In genomic region chr1:102899935-102900334, GRCh38 we compare ENCODE assay signal across 33 cellular contexts.
"Had no signal": no experiment of that assay in that cellular context is flagged by ENCODE, and none has a peak within 500 bp of the region (broad histone marks: within the 10 kb centered on the region; RNA-seq: fewer than 3 reads in every experiment).

No MANE protein-coding gene starts in this region.

- H3K79me2 ChIP-seq: parathyroid adenoma had no signal

- DNase-seq: naive thymus-derived CD8-positive, alpha-beta T cell; nephron progenitor cell; nucleus accumbens; ovary; posterior cingulate gyrus; psoas muscle; right cardiac atrium; spleen; stimulated activated CD4-positive, alpha-beta T cell treated with anti-CD3 and anti-CD28 coated beads, Interleukin-12 subunit alpha, Interleukin-12 subunit beta, amount 100 ng/mL, for 4 hours; stimulated activated CD4-positive, alpha-beta T cell treated with anti-CD3 and anti-CD28 coated beads, Interleukin-1b, Interleukin-23, amount 100 ng/mL, for 48 hours; stimulated activated CD4-positive, alpha-beta T cell treated with anti-CD3 and anti-CD28 coated beads, Interleukin-4, amount 100 ng/mL, for 1 hour; stimulated activated CD4-positive, alpha-beta T cell treated with anti-CD3 and anti-CD28 coated beads, Interleukin-4, amount 100 ng/mL, for 4 hours; stimulated activated CD8-positive, alpha-beta memory T cell treated with anti-CD3 and anti-CD28 coated beads, Interleukin-4, amount 100 ng/mL, for 48 hours; stimulated activated naive CD4-positive, alpha-beta T cell; stimulated activated naive CD8-positive, alpha-beta T cell treated with anti-CD3 and anti-CD28 coated beads, Interleukin-15, amount 100 ng/mL, for 72 hours; stimulated activated naive CD8-positive, alpha-beta T cell treated with anti-CD3 and anti-CD28 coated beads, Interleukin-15, Interleukin-2, amounts not matched to agents 100 U/mL and 50 U/mL, for 24 hours; substantia nigra; testis; tibial artery; transverse colon; upper lobe of right lung; uterus had no signal

- ATAC-seq: naive thymus-derived CD8-positive, alpha-beta T cell; natural killer cell treated with Interleukin-12 subunit alpha and Interleukin-12 subunit beta and Interleukin-15 and Interleukin-18, amount 100 ng/mL, for 72 hours; psoas muscle; right cardiac atrium; sciatic nerve; stimulated activated memory B cell treated with anti-CD40 and anti-IgM and Interleukin-4, amounts not matched to agents 10 μg/mL and 1 μg/mL and 100 μg/mL, for 72 hours; stimulated activated naive CD8-positive, alpha-beta T cell treated with anti-CD3 and anti-CD28 coated beads, Interleukin-15, amount 100 ng/mL, for 72 hours; stimulated activated naive CD8-positive, alpha-beta T cell treated with anti-CD3 and anti-CD28 coated beads, Interleukin-15, Interleukin-2, amounts not matched to agents 100 U/mL and 50 U/mL, for 24 hours; upper lobe of right lung had no signal

- H3K27ac ChIP-seq: neutrophil, ovary, parathyroid adenoma, psoas muscle, skin epidermis, spleen, suprapubic skin, testis, tibial artery, transverse colon, upper lobe of right lung, uterus had no signal

- H3K27ac Mint-ChIP-seq: naive thymus-derived CD8-positive, alpha-beta T cell; natural killer cell treated with Interleukin-12 subunit alpha and Interleukin-12 subunit beta and Interleukin-15 and Interleukin-18, amount 100 ng/mL, for 72 hours; nephron progenitor cell; progenitor cell of endocrine pancreas; stimulated activated memory B cell treated with anti-CD40 and anti-IgM and Interleukin-4, amounts not matched to agents 10 μg/mL and 1 μg/mL and 100 μg/mL, for 72 hours; stimulated activated naive CD8-positive, alpha-beta T cell treated with anti-CD3 and anti-CD28 coated beads, Interleukin-15, amount 100 ng/mL, for 72 hours; type B pancreatic cell had no signal

- H3K36me3 ChIP-seq: neutrophil, ovary, spleen, suprapubic skin, tibial artery, transverse colon, upper lobe of right lung, uterus had no signal

- H3K4me1 Mint-ChIP-seq: naive thymus-derived CD8-positive, alpha-beta T cell; nephron progenitor cell; neural crest cell; stimulated activated memory B cell treated with anti-CD40 and anti-IgM and Interleukin-4, amounts not matched to agents 10 μg/mL and 1 μg/mL and 100 μg/mL, for 72 hours; stimulated activated naive CD8-positive, alpha-beta T cell treated with anti-CD3 and anti-CD28 coated beads, Interleukin-15, amount 100 ng/mL, for 72 hours had no signal

- H3K4me1 ChIP-seq: parathyroid adenoma, psoas muscle, spleen, suprapubic skin, testis, upper lobe of right lung had no signal

- H3K9me3 ChIP-seq: neutrophil, ovary, psoas muscle, spleen, suprapubic skin, testis, tibial artery, transverse colon, upper lobe of right lung, uterus had no signal

- H3K4me3 Mint-ChIP-seq: naive thymus-derived CD8-positive, alpha-beta T cell; natural killer cell treated with Interleukin-12 subunit alpha and Interleukin-12 subunit beta and Interleukin-15 and Interleukin-18, amount 100 ng/mL, for 72 hours; nephron progenitor cell; neural crest cell; stimulated activated memory B cell treated with anti-CD40 and anti-IgM and Interleukin-4, amounts not matched to agents 10 μg/mL and 1 μg/mL and 100 μg/mL, for 72 hours; stimulated activated naive CD8-positive, alpha-beta T cell treated with anti-CD3 and anti-CD28 coated beads, Interleukin-15, amount 100 ng/mL, for 72 hours; type B pancreatic cell had no signal

- H3K27me3 Mint-ChIP-seq: naive thymus-derived CD8-positive, alpha-beta T cell; natural killer cell treated with Interleukin-12 subunit alpha and Interleukin-12 subunit beta and Interleukin-15 and Interleukin-18, amount 100 ng/mL, for 72 hours; progenitor cell of endocrine pancreas; stimulated activated memory B cell treated with anti-CD40 and anti-IgM and Interleukin-4, amounts not matched to agents 10 μg/mL and 1 μg/mL and 100 μg/mL, for 72 hours; stimulated activated naive CD8-positive, alpha-beta T cell treated with anti-CD3 and anti-CD28 coated beads, Interleukin-15, amount 100 ng/mL, for 72 hours; type B pancreatic cell had no signal

- H3K27me3 ChIP-seq: neutrophil, ovary, spleen, suprapubic skin, testis, tibial artery, transverse colon, upper lobe of right lung, uterus had no signal

- H3K4me3 ChIP-seq: ovary, psoas muscle, skin epidermis, smooth muscle cell, spleen, suprapubic skin, testis, tibial artery, transverse colon, upper lobe of right lung, uterus had no signal

- H3K36me3 Mint-ChIP-seq: naive thymus-derived CD8-positive, alpha-beta T cell; natural killer cell treated with Interleukin-12 subunit alpha and Interleukin-12 subunit beta and Interleukin-15 and Interleukin-18, amount 100 ng/mL, for 72 hours; stimulated activated memory B cell treated with anti-CD40 and anti-IgM and Interleukin-4, amounts not matched to agents 10 μg/mL and 1 μg/mL and 100 μg/mL, for 72 hours; type B pancreatic cell had no signal

- H2AFZ ChIP-seq: parathyroid adenoma had no signal

- H3K9me3 Mint-ChIP-seq: naive thymus-derived CD8-positive, alpha-beta T cell; nephron progenitor cell; neural crest cell; stimulated activated memory B cell treated with anti-CD40 and anti-IgM and Interleukin-4, amounts not matched to agents 10 μg/mL and 1 μg/mL and 100 μg/mL, for 72 hours; type B pancreatic cell had no signal
